In genomic region chr6:30885481-30885998, GRCh38 we compare ENCODE assay signal across 9 cellular contexts. TPM values are rescaled to one million over a fixed set of nuclear protein-coding genes. Genes with fewer than 3 reads are reported as not detected.
DNase-seq lines count a peak whose midpoint lies in the region; ATAC-seq and TF ChIP-seq lines count a peak whose summit lies in the region.
"Had no signal": no experiment of that assay in that cellular context is flagged by ENCODE, and none has a peak within 500 bp of the region (broad histone marks: within the 10 kb centered on the region; RNA-seq: fewer than 3 reads in every experiment).

No MANE protein-coding gene starts in this region.

- ATAC-seq in stimulated activated memory B cell treated with anti-CD40 and anti-IgM and Interleukin-4, amounts not matched to agents 10 μg/mL and 1 μg/mL and 100 μg/mL, for 72 hours = no peak
- ATAC-seq in GM21717 (IDR thresholded peaks at IDR 0.05; ENCODE audit: unreplicated experiment) = no peak

- TF ChIP-seq CTCF in Caco-2 (IDR thresholded peaks at IDR 0.05; ENCODE audit: insufficient read depth in 1 of 2, low read depth in 1 of 2, low read length in 1 of 2, severe bottlenecking in 1 of 2, unreplicated experiment in 1 of 2) = no peak
- TF ChIP-seq CTCF in ascending aorta (IDR thresholded peaks at IDR 0.05) = no peak

- BruUV-seq in Caco-2 (replicated peaks; lab: Mats Ljungman, UMichigan) = TSS peak; percentile 72

- no peak for TF ChIP-seq RAD21 in Ishikawa (IDR thresholded peaks at IDR 0.05; ENCODE audit: low read depth)

- H3K4me1 ChIP-seq in Caco-2 (peaks cover 39% of the 10 kb centered on the region), ascending aorta (peaks cover 0 to 23% of the 10 kb centered on the region in 2 donors)

- H3K27me3 Mint-ChIP-seq in Caco-2 (ENCODE audit: insufficient read depth, unreplicated experiment) = no peaks in the 10 kb centered on the region
- no peaks in the 10 kb centered on the region for H3K27me3 Mint-ChIP-seq in stimulated activated memory B cell treated with anti-CD40 and anti-IgM and Interleukin-4, amounts not matched to agents 10 μg/mL and 1 μg/mL and 100 μg/mL, for 72 hours

- peaks cover 1% of the 10 kb centered on the region; the same call in 1 of the 2 replicates for H3K36me3 ChIP-seq in Caco-2 (ENCODE audit: control insufficient read depth, insufficient read depth, low read length)
- peaks cover 0 to 14% of the 10 kb centered on the region in 2 donors for H3K36me3 ChIP-seq in ascending aorta

- TF ChIP-seq EP300 in Ishikawa (IDR thresholded peaks at IDR 0.05; ENCODE audit: borderline replicate concordance) = no peak

- H3K4me3 ChIP-seq in Caco-2 (ENCODE audit: low read depth, low read length) = peak overlapping the region; percentile 46
- peak overlapping the region; percentile 78 to 87 for H3K4me3 ChIP-seq in ascending aorta

- H3K9me3 ChIP-seq in Caco-2 (no peaks in the 10 kb centered on the region), ascending aorta (no peaks in the 10 kb centered on the region)

- H3K4me3 Mint-ChIP-seq in Caco-2 (ENCODE audit: unreplicated experiment) = peak overlapping the region; percentile 83
- H3K4me3 Mint-ChIP-seq in stimulated activated memory B cell treated with anti-CD40 and anti-IgM and Interleukin-4, amounts not matched to agents 10 μg/mL and 1 μg/mL and 100 μg/mL, for 72 hours = peak overlapping the region; percentile 78

- peak overlapping the region in 1 of 2 donors; percentile 83 for H3K27ac ChIP-seq in ascending aorta

- CTCF ChIA-PET in Caco-2 (lab: Charles Lee) = interaction anchor here (0.6 to 2.6 kb wide), 7 partner anchors 22 to 373 kb away, joined by 3 to 16 read pairs (median 7); partner anchors contain the start of genes GTF2H4 and VARS2

- no peaks in the 10 kb centered on the region for H3K27me3 ChIP-seq in Caco-2 (replicated peaks; ENCODE audit: control insufficient read depth, insufficient read depth, low read length)
- no peaks in the 10 kb centered on the region for H3K27me3 ChIP-seq in ascending aorta

- H3K4me1 Mint-ChIP-seq in Caco-2 (ENCODE audit: low read depth, unreplicated experiment) = peaks cover 43% of the 10 kb centered on the region
- peaks cover 67% of the 10 kb centered on the region for H3K4me1 Mint-ChIP-seq in stimulated activated memory B cell treated with anti-CD40 and anti-IgM and Interleukin-4, amounts not matched to agents 10 μg/mL and 1 μg/mL and 100 μg/mL, for 72 hours

- peak overlapping the region; percentile 82 for H3K27ac Mint-ChIP-seq in Caco-2 (ENCODE audit: unreplicated experiment)
- H3K27ac Mint-ChIP-seq in stimulated activated memory B cell treated with anti-CD40 and anti-IgM and Interleukin-4, amounts not matched to agents 10 μg/mL and 1 μg/mL and 100 μg/mL, for 72 hours = peak overlapping the region; percentile 69

- no peaks in the 10 kb centered on the region for H3K9me3 Mint-ChIP-seq in Caco-2 (ENCODE audit: unreplicated experiment)
- no peaks in the 10 kb centered on the region for H3K9me3 Mint-ChIP-seq in stimulated activated memory B cell treated with anti-CD40 and anti-IgM and Interleukin-4, amounts not matched to agents 10 μg/mL and 1 μg/mL and 100 μg/mL, for 72 hours

- peak in 1 of 2 experiments; percentile 44 for DNase-seq in Caco-2
- peak in 1 of 2 donors; percentile 66 for DNase-seq in ascending aorta (ENCODE audit: low spot score in 2 of 2)
- peak; percentile 42 for DNase-seq in iris pigment epithelial cell (ENCODE audit: low read depth)
- DNase-seq in D341Med (ENCODE audit: low spot score) = no peak
- DNase-seq in activated CD4-positive, alpha-beta T cell treated with anti-CD3 and anti-CD28 coated beads, Interleukin-2, amount 50 U/mL, for 1 hour = no peak

- POLR2A ChIA-PET in Caco-2 (lab: Charles Lee) = interaction anchor here (0.7 to 2.0 kb wide), 2 partner anchors 28 to 168 kb away, joined by 4 to 6 read pairs; partner anchors contain the start of genes MDC1 and VARS2

- intact Hi-C loops in Caco-2 (cut with micrococcal nuclease; ENCODE audit: unreplicated experiment) = no loop called here
- intact Hi-C loops in ascending aorta (cut with DNase I) = loop anchor here (2.0 kb wide), 1 partner anchor 29 kb away; the partner anchor contains the start of gene VARS2

- peaks cover 6% of the 10 kb centered on the region for H3K36me3 Mint-ChIP-seq in Caco-2 (ENCODE audit: insufficient read depth, unreplicated experiment)
- peaks cover 20% of the 10 kb centered on the region for H3K36me3 Mint-ChIP-seq in stimulated activated memory B cell treated with anti-CD40 and anti-IgM and Interleukin-4, amounts not matched to agents 10 μg/mL and 1 μg/mL and 100 μg/mL, for 72 hours

TF ChIP-seq in Ishikawa, 13 proteins besides CTCF, POLR2A, EP300 and RAD21:
- TF ChIP-seq TEAD4 (IDR thresholded peaks at IDR 0.05) = no peak
- TF ChIP-seq NFIC (IDR thresholded peaks at IDR 0.05) = no peak
- TF ChIP-seq MAX (IDR thresholded peaks at IDR 0.05) = peak; percentile 31; the same call in 1 of the 2 replicates
- no peak for TF ChIP-seq FOXM1 (IDR thresholded peaks at IDR 0.05; ENCODE audit: borderline replicate concordance, low read depth)
- no peak for TF ChIP-seq REST (IDR thresholded peaks at IDR 0.05; ENCODE audit: low read depth)
- TF ChIP-seq USF1 (IDR thresholded peaks at IDR 0.05) = no peak
- TF ChIP-seq CEBPB (IDR thresholded peaks at IDR 0.05) = no peak
- TF ChIP-seq EGR1 (IDR thresholded peaks at IDR 0.05) = 0 out of 2 replicates have a peak, but pooled peaks have one; percentile 12
- TF ChIP-seq CREB1 (IDR thresholded peaks at IDR 0.05; ENCODE audit: low read depth) = no peak
- no peak for TF ChIP-seq TCF12 (IDR thresholded peaks at IDR 0.05; ENCODE audit: low read depth)
- no peak for TF ChIP-seq YY1 (IDR thresholded peaks at IDR 0.05; ENCODE audit: low read depth)
- TF ChIP-seq ZBTB7A (IDR thresholded peaks at IDR 0.05; ENCODE audit: low read depth) = no peak
- TF ChIP-seq TAF1 (IDR thresholded peaks at IDR 0.05; ENCODE audit: low read depth) = no peak

RNA-seq across cellular contexts. Expression of gene DDR1, which starts 1.2 kb away (rescaled TPM):
- total RNA-seq in Caco-2 (2022) = 113 and 115 TPM in 2 replicates
- total RNA-seq in ascending aorta = 18.8 TPM

RNA-seq across cellular contexts. Expression of gene GTF2H4, which starts 22.5 kb away (rescaled TPM):
- total RNA-seq in Caco-2 (2022) (40.6 and 43.6 TPM in 2 replicates), ascending aorta (81.0 TPM)

RNA-seq across cellular contexts. Expression of gene VARS2, which starts 28.5 kb away (rescaled TPM):
- total RNA-seq in Caco-2 (2022) (32.1 and 37.5 TPM in 2 replicates), ascending aorta (5.7 TPM)

RNA-seq across cellular contexts. Expression of gene SFTA2, which starts 46.4 kb away (rescaled TPM):
- total RNA-seq in Caco-2 (2022) = 6.6 and 9.6 TPM in 2 replicates
- total RNA-seq in ascending aorta = not detected
- total RNA-seq: SK-MEL-5 had no signal

RNA-seq across cellular contexts. Expression of gene MUCL3, which starts 55.2 kb away (rescaled TPM):
- 0.16 TPM in 1 of 2 replicates, not detected in the other for total RNA-seq in Caco-2 (2022)
- not detected for total RNA-seq in ascending aorta
- total RNA-seq: SK-MEL-5 had no signal
